ENCODE assay signal across 20 cellular contexts in the genomic region with DNA sequence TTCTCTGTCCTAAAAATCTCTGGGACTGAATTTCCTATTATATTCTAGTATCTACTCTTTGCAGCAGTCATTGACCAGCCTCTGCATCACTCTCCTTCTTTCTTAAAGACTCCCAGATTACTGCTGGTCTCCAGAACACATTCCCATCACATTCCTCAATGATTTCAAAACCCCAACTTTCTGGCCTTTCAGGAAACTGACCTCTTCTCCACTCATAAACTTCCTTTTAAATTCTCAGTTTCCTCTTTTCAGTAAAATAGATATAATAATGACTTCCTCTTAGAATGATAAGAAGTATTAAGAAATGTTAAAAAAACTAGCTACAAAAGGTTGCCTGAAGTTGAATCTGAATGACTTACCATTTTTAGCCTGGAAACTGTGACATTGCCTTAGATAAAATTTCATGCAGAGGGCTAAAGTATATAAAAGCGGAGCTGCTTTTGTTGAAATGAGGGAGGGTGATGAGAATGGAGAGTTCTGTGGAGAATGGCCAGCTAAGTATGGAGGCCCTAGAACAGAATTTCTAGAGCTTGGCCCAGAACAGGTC.
DNase-seq lines count a peak whose midpoint lies in the region; ATAC-seq and TF ChIP-seq lines count a peak whose summit lies in the region.
"Had no signal": no experiment of that assay in that cellular context is flagged by ENCODE, and none has a peak within 500 bp of the region (broad histone marks: within the 10 kb centered on the region; RNA-seq: fewer than 3 reads in every experiment).

No MANE protein-coding gene starts in this region.

- CTCF ChIA-PET in Caco-2 (lab: Charles Lee) = no interaction called here

- H3K4me1 ChIP-seq in Caco-2 = peaks cover 53% of the 10 kb centered on the region
- H3K4me1 ChIP-seq in mesodermal cell (ENCODE audit: control insufficient read depth, insufficient read depth, low read length, poor library complexity, severe bottlenecking) = peaks cover 4% of the 10 kb centered on the region
- H3K4me1 ChIP-seq: BLaER1 had no signal

- H3K36me3 ChIP-seq in Caco-2 (ENCODE audit: control insufficient read depth, insufficient read depth, low read length) = no peaks in the 10 kb centered on the region
- H3K36me3 ChIP-seq in mesodermal cell (ENCODE audit: control insufficient read depth, insufficient read depth, low read length) = no peaks in the 10 kb centered on the region
- H3K36me3 ChIP-seq: BLaER1 had no signal

- no peaks in the 10 kb centered on the region for H3K36me3 Mint-ChIP-seq in Caco-2 (ENCODE audit: insufficient read depth, unreplicated experiment)
- H3K36me3 Mint-ChIP-seq: CD8-positive, alpha-beta memory T cell had no signal

- H3K9me3 ChIP-seq in Caco-2 = no peaks in the 10 kb centered on the region
- no peaks in the 10 kb centered on the region for H3K9me3 ChIP-seq in mesodermal cell (ENCODE audit: control insufficient read depth, low read length)
- H3K9me3 ChIP-seq: BLaER1 had no signal

- peaks cover 36% of the 10 kb centered on the region for H3K9me3 Mint-ChIP-seq in Caco-2 (ENCODE audit: unreplicated experiment)
- H3K9me3 Mint-ChIP-seq: CD8-positive, alpha-beta memory T cell; HFFc6 had no signal

- peak overlapping the region; percentile 92 for H3K27ac Mint-ChIP-seq in Caco-2 (ENCODE audit: unreplicated experiment)
- H3K27ac Mint-ChIP-seq: CD8-positive, alpha-beta memory T cell; HFFc6 had no signal

- ATAC-seq in sciatic nerve = no peak

- no peak for TF ChIP-seq CTCF in Caco-2 (IDR thresholded peaks at IDR 0.05; ENCODE audit: insufficient read depth in 1 of 2, low read depth in 1 of 2, low read length in 1 of 2, severe bottlenecking in 1 of 2, unreplicated experiment in 1 of 2)

- H3K4me3 Mint-ChIP-seq in Caco-2 (ENCODE audit: unreplicated experiment) = peak overlapping the region; percentile 42
- H3K4me3 Mint-ChIP-seq: CD8-positive, alpha-beta memory T cell; HFFc6 had no signal

- intact Hi-C loops in Caco-2 (cut with micrococcal nuclease; ENCODE audit: unreplicated experiment) (no loop called here), sciatic nerve (cut with DNase I) (no loop called here)

- H3K27ac ChIP-seq in mesodermal cell (ENCODE audit: low read depth, low read length, severe bottlenecking) = peak overlapping the region; percentile 41
- H3K27ac ChIP-seq: BLaER1, SK-N-MC had no signal

- H3K27me3 ChIP-seq in Caco-2 (replicated peaks; ENCODE audit: control insufficient read depth, insufficient read depth, low read length) = no peaks in the 10 kb centered on the region
- H3K27me3 ChIP-seq: BLaER1 had no signal

- DNase-seq in Caco-2 = no peak
- peak; percentile 28 for DNase-seq in SKM-1 (lab: John Stamatoyannopoulos, UW; ENCODE audit: unreplicated experiment)
- peak; percentile 29 for DNase-seq in fibroblast of peridontal ligament (ENCODE audit: extremely low read depth)
- DNase-seq in sciatic nerve (ENCODE audit: low spot score) = no peak
- no peak for DNase-seq in islet precursor cell
- no peak for DNase-seq in NCI-H2196 treated with DMSO at 0.1 percent for 48 hours (lab: John Stamatoyannopoulos, UW; ENCODE audit: unreplicated experiment)
- no peak for DNase-seq in stimulated activated CD4-positive, alpha-beta T cell treated with anti-CD3 and anti-CD28 coated beads, Interleukin-12 subunit alpha, Interleukin-12 subunit beta, amount 100 ng/mL, for 4 hours
- DNase-seq: CD8-positive, alpha-beta memory T cell; DND-41; GDM1; H7; HFFc6; NCI-H1436; NCI-H1930; NCI-H446 treated with DMSO at 0.1 percent for 48 hours; NCI-H69; SHP77 had no signal

- no peaks in the 10 kb centered on the region for H3K27me3 Mint-ChIP-seq in Caco-2 (ENCODE audit: insufficient read depth, unreplicated experiment)

- WGBS in mesodermal cell (ENCODE audit: insufficient coverage in 2 of 2), 2 experiments = 71 to 79% methylated on average over 1 of the region's 1 CpG

- POLR2A ChIA-PET in Caco-2 (lab: Charles Lee) = no interaction called here

- BruUV-seq in Caco-2 (replicated peaks; lab: Mats Ljungman, UMichigan) = no TSS peak

- H3K4me3 ChIP-seq in Caco-2 (ENCODE audit: low read depth, low read length) (no peak overlapping the region), mesodermal cell (ENCODE audit: extremely low read depth, insufficient read depth, low read length, poor library complexity, severe bottlenecking) (no peak overlapping the region)
- H3K4me3 ChIP-seq: BLaER1, SK-N-MC had no signal

- H3K4me1 Mint-ChIP-seq in Caco-2 (ENCODE audit: low read depth, unreplicated experiment) = peaks cover 52% of the 10 kb centered on the region
- H3K4me1 Mint-ChIP-seq: CD8-positive, alpha-beta memory T cell had no signal

Comparison
In these comparisons a context has a peak if more than half of its experiments do, and no peak if none do; other contexts are left out.
1. DNase-seq: peak in SKM-1 (single experiment) and fibroblast of peridontal ligament (single experiment); none in Caco-2 (0 of 2), sciatic nerve (single experiment), islet precursor cell (single experiment), NCI-H2196 treated with DMSO at 0.1 percent for 48 hours (single experiment) and stimulated activated CD4-positive, alpha-beta T cell treated with anti-CD3 and anti-CD28 coated beads, Interleukin-12 subunit alpha, Interleukin-12 subunit beta, amount 100 ng/mL, for 4 hours (single experiment).